29 cellular contexts compared by ENCODE assay signal in genomic region chr3:14779069-14779685, GRCh38.
"Had no signal": no experiment of that assay in that cellular context is flagged by ENCODE, and none has a peak within 500 bp of the region (broad histone marks: within the 10 kb centered on the region; RNA-seq: fewer than 3 reads in every experiment).

No MANE protein-coding gene starts in this region.

- H3K27ac Mint-ChIP-seq: stimulated activated effector memory CD8-positive, alpha-beta T cell treated with anti-CD3 and anti-CD28 coated beads, Interleukin-12 subunit alpha, Interleukin-12 subunit beta, amount 100 ng/mL, for 72 hours; stimulated activated memory B cell treated with anti-CD40 and anti-IgM and Interleukin-4, amounts not matched to agents 10 μg/mL and 1 μg/mL and 100 μg/mL, for 72 hours; stimulated activated naive B cell treated with anti-CD40 and anti-IgM and Interleukin-4, amounts not matched to agents 10 μg/mL and 1 μg/mL and 100 μg/mL, for 72 hours; stimulated activated naive CD8-positive, alpha-beta T cell treated with anti-CD3 and anti-CD28 coated beads, Interleukin-15, amount 100 ng/mL, for 72 hours; stimulated activated naive CD8-positive, alpha-beta T cell treated with anti-CD3 and anti-CD28 coated beads, Interleukin-15, Interleukin-2, amounts not matched to agents 100 ng/mL and 50 ng/mL, for 24 hours; type B pancreatic cell had no signal

- FAIRE-seq: urothelium cell line had no signal

- H3K36me3 Mint-ChIP-seq: stimulated activated effector memory CD8-positive, alpha-beta T cell treated with anti-CD3 and anti-CD28 coated beads, Interleukin-12 subunit alpha, Interleukin-12 subunit beta, amount 100 ng/mL, for 72 hours; stimulated activated memory B cell treated with anti-CD40 and anti-IgM and Interleukin-4, amounts not matched to agents 10 μg/mL and 1 μg/mL and 100 μg/mL, for 72 hours; type B pancreatic cell had no signal

- H3K36me3 ChIP-seq: stomach, suprapubic skin, thoracic aorta, thyroid gland, tibial artery, tibial nerve, transverse colon, upper lobe of left lung, upper lobe of right lung, uterus, vagina had no signal

- H3K9me3 Mint-ChIP-seq: type B pancreatic cell had no signal

- H3K27me3 ChIP-seq: testis, thyroid gland, tibial artery, tibial nerve, transverse colon, upper lobe of left lung, upper lobe of right lung, uterus, vagina had no signal

- DNase-seq: stimulated activated CD4-positive, alpha-beta T cell treated with anti-CD3 and anti-CD28 coated beads, Interleukin-2, amount 100 ng/mL, for 48 hours; stimulated activated CD4-positive, alpha-beta T cell treated with anti-CD3 and anti-CD28 coated beads, Interleukin-4, amount 100 ng/mL, for 1 hour; stimulated activated CD4-positive, alpha-beta T cell treated with anti-CD3 and anti-CD28 coated beads, Interleukin-4, amount 100 ng/mL, for 24 hours; stimulated activated CD4-positive, alpha-beta T cell treated with anti-CD3 and anti-CD28 coated beads, Interleukin-4, amount 100 ng/mL, for 4 hours; stimulated activated CD8-positive, alpha-beta memory T cell treated with anti-CD3 and anti-CD28 coated beads, Interleukin-4, amount 100 ng/mL, for 48 hours; stimulated activated naive B cell treated with anti-CD40 and anti-IgM and Interleukin-4, amounts not matched to agents 10 μg/mL and 1 μg/mL and 100 μg/mL, for 72 hours; stimulated activated naive CD4-positive, alpha-beta T cell; stimulated activated naive CD4-positive, alpha-beta T cell treated with Interleukin-2 at 50 U/mL for 16 hours; stimulated activated naive CD8-positive, alpha-beta T cell treated with anti-CD3 and anti-CD28 coated beads, Interleukin-15, amount 100 ng/mL, for 72 hours; stimulated activated naive CD8-positive, alpha-beta T cell treated with anti-CD3 and anti-CD28 coated beads, Interleukin-15, Interleukin-2, amounts not matched to agents 100 U/mL and 50 U/mL, for 24 hours; stomach; substantia nigra; testis; thyroid gland; tibial artery; transverse colon; trophoblast cell; upper lobe of left lung; upper lobe of right lung; uterus had no signal

- H3K4me1 ChIP-seq: suprapubic skin, testis, thyroid gland, tibial artery, tibial nerve, transverse colon, upper lobe of right lung, uterus, vagina had no signal

- H3K9me3 ChIP-seq: testis, thyroid gland, upper lobe of right lung, vagina had no signal

- H3K4me1 Mint-ChIP-seq: stimulated activated effector memory CD8-positive, alpha-beta T cell treated with anti-CD3 and anti-CD28 coated beads, Interleukin-12 subunit alpha, Interleukin-12 subunit beta, amount 100 ng/mL, for 72 hours; stimulated activated naive B cell treated with anti-CD40 and anti-IgM and Interleukin-4, amounts not matched to agents 10 μg/mL and 1 μg/mL and 100 μg/mL, for 72 hours; stimulated activated naive CD8-positive, alpha-beta T cell treated with anti-CD3 and anti-CD28 coated beads, Interleukin-15, amount 100 ng/mL, for 72 hours had no signal

- ATAC-seq: stimulated activated effector memory CD8-positive, alpha-beta T cell treated with anti-CD3 and anti-CD28 coated beads, Interleukin-12 subunit alpha, Interleukin-12 subunit beta, amount 100 ng/mL, for 72 hours; stimulated activated memory B cell treated with anti-CD40 and anti-IgM and Interleukin-4, amounts not matched to agents 10 μg/mL and 1 μg/mL and 100 μg/mL, for 72 hours; stimulated activated naive B cell treated with anti-CD40 and anti-IgM and Interleukin-4, amounts not matched to agents 10 μg/mL and 1 μg/mL and 100 μg/mL, for 72 hours; stimulated activated naive CD8-positive, alpha-beta T cell treated with anti-CD3 and anti-CD28 coated beads, Interleukin-15, amount 100 ng/mL, for 72 hours; stimulated activated naive CD8-positive, alpha-beta T cell treated with anti-CD3 and anti-CD28 coated beads, Interleukin-15, Interleukin-2, amounts not matched to agents 100 U/mL and 50 U/mL, for 24 hours; upper lobe of right lung had no signal

- H3K27ac ChIP-seq: stomach, suprapubic skin, testis, thoracic aorta, thyroid gland, tibial artery, tibial nerve, transverse colon, upper lobe of left lung, upper lobe of right lung, uterus, vagina had no signal

- H3K4me3 ChIP-seq: stomach, suprapubic skin, testis, thoracic aorta, thyroid gland, tibial artery, tibial nerve, transverse colon, upper lobe of left lung, upper lobe of right lung, uterus, vagina had no signal

- H3K27me3 Mint-ChIP-seq: stimulated activated naive CD8-positive, alpha-beta T cell treated with anti-CD3 and anti-CD28 coated beads, Interleukin-15, amount 100 ng/mL, for 72 hours had no signal

- H3K4me3 Mint-ChIP-seq: stimulated activated effector memory CD8-positive, alpha-beta T cell treated with anti-CD3 and anti-CD28 coated beads, Interleukin-12 subunit alpha, Interleukin-12 subunit beta, amount 100 ng/mL, for 72 hours; stimulated activated memory B cell treated with anti-CD40 and anti-IgM and Interleukin-4, amounts not matched to agents 10 μg/mL and 1 μg/mL and 100 μg/mL, for 72 hours; stimulated activated naive B cell treated with anti-CD40 and anti-IgM and Interleukin-4, amounts not matched to agents 10 μg/mL and 1 μg/mL and 100 μg/mL, for 72 hours; stimulated activated naive CD8-positive, alpha-beta T cell treated with anti-CD3 and anti-CD28 coated beads, Interleukin-15, amount 100 ng/mL, for 72 hours; stimulated activated naive CD8-positive, alpha-beta T cell treated with anti-CD3 and anti-CD28 coated beads, Interleukin-15, Interleukin-2, amounts not matched to agents 100 ng/mL and 50 ng/mL, for 24 hours; type B pancreatic cell had no signal
